In genomic region chr3:113019182-113020137, GRCh38 we compare ENCODE assay signal across 8 cellular contexts. TPM values are rescaled to one million over a fixed set of nuclear protein-coding genes. Genes with fewer than 3 reads are reported as not detected.
DNase-seq lines count a peak whose midpoint lies in the region; ATAC-seq lines count a peak whose summit lies in the region.

No MANE protein-coding gene starts in this region.

- ATAC-seq in GM19351 (IDR thresholded peaks at IDR 0.05; ENCODE audit: unreplicated experiment): peak; percentile 87
- peak; percentile 87 for ATAC-seq in HG03520 (IDR thresholded peaks at IDR 0.05; ENCODE audit: unreplicated experiment)
- peak; percentile 99 for ATAC-seq in left lobe of liver

- H3K36me3 Mint-ChIP-seq in dendritic cell treated with granulocyte-macrophage colony-stimulating factor and Interleukin-4, amounts not matched to agents 40 ng/mL and 50 ng/mL, for 4 days (ENCODE audit: low read depth): peaks cover 30% of the 10 kb centered on the region

- no peaks in the 10 kb centered on the region for H3K27me3 Mint-ChIP-seq in dendritic cell treated with granulocyte-macrophage colony-stimulating factor and Interleukin-4, amounts not matched to agents 40 ng/mL and 50 ng/mL, for 4 days

- peaks cover 45% of the 10 kb centered on the region for H3K4me1 Mint-ChIP-seq in dendritic cell treated with granulocyte-macrophage colony-stimulating factor and Interleukin-4, amounts not matched to agents 40 ng/mL and 50 ng/mL, for 4 days (ENCODE audit: low read depth)

- H3K27ac Mint-ChIP-seq in dendritic cell treated with granulocyte-macrophage colony-stimulating factor and Interleukin-4, amounts not matched to agents 40 ng/mL and 50 ng/mL, for 4 days: peak overlapping the region; percentile 94

- DNase-seq in C1 segment of cervical spinal cord (lab: John Stamatoyannopoulos, UW): peak; percentile 38 to 98 (median 95)
- DNase-seq in NCI-H526 treated with DMSO at 0.1 percent for 48 hours (lab: John Stamatoyannopoulos, UW): peak; percentile 68
- peak; percentile 76 for DNase-seq in activated CD4-positive, alpha-beta T cell treated with anti-CD3 and anti-CD28 coated beads, Interleukin-2, amount 50 U/mL, for 1 hour
- peak; percentile 88 for DNase-seq in left lobe of liver (ENCODE audit: low spot score)
- peak; percentile 87 to 88 for DNase-seq in stimulated activated CD4-positive, alpha-beta T cell treated with anti-CD3 and anti-CD28 coated beads, Interleukin-2, amount 100 ng/mL, for 24 hours

- intact Hi-C loops in dendritic cell treated with granulocyte-macrophage colony-stimulating factor and Interleukin-4, amounts not matched to agents 40 ng/mL and 50 ng/mL, for 4 days (cut with micrococcal nuclease): loop anchor here (5.0 kb wide), 1 partner anchor 447 kb away; no protein-coding TSS in a partner anchor

- no peaks in the 10 kb centered on the region for H3K9me3 Mint-ChIP-seq in dendritic cell treated with granulocyte-macrophage colony-stimulating factor and Interleukin-4, amounts not matched to agents 40 ng/mL and 50 ng/mL, for 4 days

- peak overlapping the region; percentile 94 for H3K4me3 Mint-ChIP-seq in dendritic cell treated with granulocyte-macrophage colony-stimulating factor and Interleukin-4, amounts not matched to agents 40 ng/mL and 50 ng/mL, for 4 days

RNA-seq across cellular contexts. Expression of gene GTPBP8, which starts 28.7 kb away (rescaled TPM):
- 7.7 TPM for total RNA-seq in left lobe of liver

RNA-seq across cellular contexts. Expression of gene CD200R1, which starts 44.6 kb away (rescaled TPM):
- 0.38 TPM for total RNA-seq in left lobe of liver

Comparison
In these comparisons a context has a peak if more than half of its experiments do, and no peak if none do; other contexts are left out.
1. Peak in every context shown above with its lines: DNase-seq and ATAC-seq.